ENCODE assay signal across 29 cellular contexts in the genomic region with DNA sequence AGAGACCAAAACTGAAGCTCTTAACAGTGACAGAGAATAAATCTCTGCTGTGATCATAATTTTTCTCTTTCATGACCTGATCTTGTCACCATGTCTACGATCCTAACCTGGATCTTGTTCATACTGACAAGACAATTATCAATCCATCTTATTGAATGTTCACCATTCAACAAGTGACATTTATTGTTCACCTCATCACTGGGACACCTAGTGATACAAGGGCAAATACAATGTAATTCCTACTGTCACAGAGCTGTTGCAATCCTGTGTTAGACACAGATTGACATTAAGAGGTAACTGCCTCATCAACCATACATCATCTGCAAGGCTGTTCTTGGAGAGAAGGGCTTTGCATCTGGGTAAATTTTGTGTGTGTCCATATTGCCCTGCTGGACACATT.
"Had no signal": no experiment of that assay in that cellular context is flagged by ENCODE, and none has a peak within 500 bp of the region (broad histone marks: within the 10 kb centered on the region; RNA-seq: fewer than 3 reads in every experiment).

No MANE protein-coding gene starts in this region.

- H3K9me3 Mint-ChIP-seq: type B pancreatic cell had no signal

- H3K4me1 ChIP-seq: stomach, suprapubic skin, testis, thyroid gland, tibial artery, tibial nerve, transverse colon, upper lobe of left lung, upper lobe of right lung, uterus, vagina had no signal

- H3K4me3 ChIP-seq: stomach, suprapubic skin, testis, thoracic aorta, thyroid gland, tibial artery, tibial nerve, transverse colon, upper lobe of left lung, upper lobe of right lung, uterus, vagina had no signal

- H3K9me3 ChIP-seq: stomach, suprapubic skin, testis, thoracic aorta, thyroid gland, tibial artery, tibial nerve, transverse colon, upper lobe of left lung, upper lobe of right lung, uterus, vagina had no signal

- H3K36me3 ChIP-seq: stomach, suprapubic skin, thoracic aorta, thyroid gland, tibial artery, tibial nerve, transverse colon, upper lobe of left lung, upper lobe of right lung, uterus, vagina had no signal

- H3K27me3 ChIP-seq: stomach, suprapubic skin, testis, thyroid gland, tibial artery, tibial nerve, transverse colon, upper lobe of left lung, upper lobe of right lung, uterus, vagina had no signal

- ATAC-seq: stimulated activated effector memory CD8-positive, alpha-beta T cell treated with anti-CD3 and anti-CD28 coated beads, Interleukin-12 subunit alpha, Interleukin-12 subunit beta, amount 100 ng/mL, for 72 hours; stimulated activated memory B cell treated with anti-CD40 and anti-IgM and Interleukin-4, amounts not matched to agents 10 μg/mL and 1 μg/mL and 100 μg/mL, for 72 hours; stimulated activated naive B cell treated with anti-CD40 and anti-IgM and Interleukin-4, amounts not matched to agents 10 μg/mL and 1 μg/mL and 100 μg/mL, for 72 hours; stimulated activated naive CD8-positive, alpha-beta T cell treated with anti-CD3 and anti-CD28 coated beads, Interleukin-15, amount 100 ng/mL, for 72 hours; stimulated activated naive CD8-positive, alpha-beta T cell treated with anti-CD3 and anti-CD28 coated beads, Interleukin-15, Interleukin-2, amounts not matched to agents 100 U/mL and 50 U/mL, for 24 hours; upper lobe of right lung had no signal

- H3K27ac ChIP-seq: stomach, suprapubic skin, testis, thoracic aorta, thyroid gland, tibial artery, tibial nerve, transverse colon, upper lobe of left lung, upper lobe of right lung, uterus, vagina had no signal

- H3K36me3 Mint-ChIP-seq: stimulated activated effector memory CD8-positive, alpha-beta T cell treated with anti-CD3 and anti-CD28 coated beads, Interleukin-12 subunit alpha, Interleukin-12 subunit beta, amount 100 ng/mL, for 72 hours; stimulated activated memory B cell treated with anti-CD40 and anti-IgM and Interleukin-4, amounts not matched to agents 10 μg/mL and 1 μg/mL and 100 μg/mL, for 72 hours; stimulated activated naive B cell treated with anti-CD40 and anti-IgM and Interleukin-4, amounts not matched to agents 10 μg/mL and 1 μg/mL and 100 μg/mL, for 72 hours; type B pancreatic cell had no signal

- FAIRE-seq: urothelium cell line had no signal

- H3K27ac Mint-ChIP-seq: stimulated activated effector memory CD8-positive, alpha-beta T cell treated with anti-CD3 and anti-CD28 coated beads, Interleukin-12 subunit alpha, Interleukin-12 subunit beta, amount 100 ng/mL, for 72 hours; stimulated activated memory B cell treated with anti-CD40 and anti-IgM and Interleukin-4, amounts not matched to agents 10 μg/mL and 1 μg/mL and 100 μg/mL, for 72 hours; stimulated activated naive B cell treated with anti-CD40 and anti-IgM and Interleukin-4, amounts not matched to agents 10 μg/mL and 1 μg/mL and 100 μg/mL, for 72 hours; stimulated activated naive CD8-positive, alpha-beta T cell treated with anti-CD3 and anti-CD28 coated beads, Interleukin-15, amount 100 ng/mL, for 72 hours; stimulated activated naive CD8-positive, alpha-beta T cell treated with anti-CD3 and anti-CD28 coated beads, Interleukin-15, Interleukin-2, amounts not matched to agents 100 ng/mL and 50 ng/mL, for 24 hours; type B pancreatic cell had no signal

- DNase-seq: stimulated activated CD4-positive, alpha-beta T cell treated with anti-CD3 and anti-CD28 coated beads, Interleukin-2, amount 100 ng/mL, for 48 hours; stimulated activated CD4-positive, alpha-beta T cell treated with anti-CD3 and anti-CD28 coated beads, Interleukin-4, amount 100 ng/mL, for 1 hour; stimulated activated CD4-positive, alpha-beta T cell treated with anti-CD3 and anti-CD28 coated beads, Interleukin-4, amount 100 ng/mL, for 24 hours; stimulated activated CD4-positive, alpha-beta T cell treated with anti-CD3 and anti-CD28 coated beads, Interleukin-4, amount 100 ng/mL, for 4 hours; stimulated activated CD8-positive, alpha-beta memory T cell treated with anti-CD3 and anti-CD28 coated beads, Interleukin-4, amount 100 ng/mL, for 48 hours; stimulated activated naive B cell treated with anti-CD40 and anti-IgM and Interleukin-4, amounts not matched to agents 10 μg/mL and 1 μg/mL and 100 μg/mL, for 72 hours; stimulated activated naive CD4-positive, alpha-beta T cell; stimulated activated naive CD4-positive, alpha-beta T cell treated with Interleukin-2 at 50 U/mL for 16 hours; stimulated activated naive CD8-positive, alpha-beta T cell treated with anti-CD3 and anti-CD28 coated beads, Interleukin-15, amount 100 ng/mL, for 72 hours; stimulated activated naive CD8-positive, alpha-beta T cell treated with anti-CD3 and anti-CD28 coated beads, Interleukin-15, Interleukin-2, amounts not matched to agents 100 U/mL and 50 U/mL, for 24 hours; stomach; substantia nigra; testis; thyroid gland; tibial artery; transverse colon; trophoblast cell; upper lobe of left lung; upper lobe of right lung; uterus had no signal
